2 cellular contexts compared by ENCODE assay signal in genomic region chr2:62143696-62144095, GRCh38.
A peak's percentile ranks its signal among the peaks of the same experiment; 100 is the strongest.
TF ChIP-seq lines count a peak whose summit lies in the region.

No MANE protein-coding gene starts in this region.

TF ChIP-seq in HepG2, 621 proteins besides CTCF, POLR2A, EP300 and RAD21:
- TF ChIP-seq SNAPC2 (CRISPR knock-in tag; IDR thresholded peaks at IDR 0.05): no peak

TF ChIP-seq in GM12878, 131 proteins besides CTCF, POLR2A, EP300 and RAD21:
- 0 out of 2 replicates have a peak, but pooled peaks have one; percentile 12 for TF ChIP-seq IKZF1 (conservative IDR thresholded peaks at IDR 0.05)
- TF ChIP-seq MEF2B (IDR thresholded peaks at IDR 0.05; ENCODE audit: partially characterized antibody, poor library complexity, severe bottlenecking): peak; percentile 87
- no peak for TF ChIP-seq HDAC6 (IDR thresholded peaks at IDR 0.05; ENCODE audit: unreplicated experiment)
- no peak for TF ChIP-seq KLF5 (IDR thresholded peaks at IDR 0.05; ENCODE audit: partially characterized antibody)
- TF ChIP-seq MAX (IDR thresholded peaks at IDR 0.05; ENCODE audit: low read depth, low read length): no peak
- peak; percentile 68 for TF ChIP-seq CUX1 (IDR thresholded peaks at IDR 0.05; ENCODE audit: insufficient replicate concordance, low read depth, low read length)
